ENCODE assay signal across 9 cellular contexts in the genomic region with DNA sequence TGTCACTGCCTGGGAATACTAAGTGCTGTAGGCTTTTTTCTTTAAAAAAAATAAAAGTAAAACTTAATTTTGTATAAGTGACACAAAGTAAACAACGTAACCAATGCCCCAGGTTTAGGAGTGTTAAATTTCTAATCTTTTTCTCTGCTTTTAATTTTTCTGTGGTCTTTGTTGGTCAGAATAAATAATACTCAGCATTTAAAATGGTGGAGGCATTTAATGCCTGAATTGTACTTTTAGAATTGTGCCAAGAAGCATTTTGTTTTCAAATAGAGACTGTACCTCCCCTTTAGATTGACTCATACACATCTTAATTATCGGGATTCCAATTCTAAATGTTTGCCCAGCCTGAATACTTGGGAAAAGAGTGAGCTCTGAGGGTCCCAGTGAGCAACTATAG. TPM values are rescaled to one million over a fixed set of nuclear protein-coding genes. Genes with fewer than 3 reads are reported as not detected.
DNase-seq lines count a peak whose midpoint lies in the region; TF ChIP-seq lines count a peak whose summit lies in the region.
"Had no signal": no experiment of that assay in that cellular context is flagged by ENCODE, and none has a peak within 500 bp of the region (broad histone marks: within the 10 kb centered on the region; RNA-seq: fewer than 3 reads in every experiment).

No MANE protein-coding gene starts in this region.

- no peaks in the 10 kb centered on the region for H3K9me3 ChIP-seq in ectodermal cell (ENCODE audit: control insufficient read depth, low read length)
- H3K9me3 ChIP-seq in neuron (ENCODE audit: low read length), result no peaks in the 10 kb centered on the region

- H3K36me3 ChIP-seq in ectodermal cell (ENCODE audit: control insufficient read depth, insufficient read depth, low read length) (no peaks in the 10 kb centered on the region), neuron (ENCODE audit: insufficient read depth, low read length) (no peaks in the 10 kb centered on the region)

- peaks cover 34% of the 10 kb centered on the region for H3K36me3 Mint-ChIP-seq in Calu3 (ENCODE audit: insufficient read depth, unreplicated experiment)

- no peak overlapping the region for H2AFZ ChIP-seq in neuron (ENCODE audit: low read depth, low read length)

- H3K4me1 ChIP-seq in ectodermal cell (ENCODE audit: control insufficient read depth, insufficient read depth, low read length), result no peaks in the 10 kb centered on the region
- H3K4me1 ChIP-seq in neuron (ENCODE audit: insufficient read depth, low read length), result peaks cover 10% of the 10 kb centered on the region

- no peak for DNase-seq in Calu3
- no peak for DNase-seq in NB4 (ENCODE audit: low read depth)
- DNase-seq in head of caudate nucleus, result no peak
- DNase-seq in HuH-7.5 (ENCODE audit: low spot score), result no peak
- no peak for DNase-seq in DMS53 treated with DMSO at 0.1 percent for 48 hours (lab: John Stamatoyannopoulos, UW; ENCODE audit: unreplicated experiment)
- DNase-seq in NCI-H226, result no peak
- DNase-seq: activated CD8-positive, alpha-beta memory T cell treated with anti-CD3 and anti-CD28 coated beads, Interleukin-2, amount 50 U/mL, for 4 hours had no signal

- intact Hi-C loops in Calu3 (cut with micrococcal nuclease; ENCODE audit: unreplicated experiment), result loop anchor here (5.0 kb wide), 2 partner anchors 230 to 340 kb away; no protein-coding TSS in a partner anchor
- intact Hi-C loops in head of caudate nucleus (cut with DNase I), result loop anchor here (10.0 kb wide), 1 partner anchor 192 kb away; no protein-coding TSS in a partner anchor

- BruUV-seq in Calu3 (replicated peaks; lab: Mats Ljungman, UMichigan), result no TSS peak

- H3K27me3 ChIP-seq in ectodermal cell (ENCODE audit: control insufficient read depth, insufficient read depth, low read length, poor library complexity, severe bottlenecking) (no peaks in the 10 kb centered on the region), neuron (ENCODE audit: insufficient read depth, low read length) (no peaks in the 10 kb centered on the region)

- TF ChIP-seq CTCF in Calu3 (IDR thresholded peaks at IDR 0.05; ENCODE audit: unreplicated experiment), result no peak
- no peak for TF ChIP-seq CTCF in NB4 (IDR thresholded peaks at IDR 0.05; ENCODE audit: low read depth, low read length)

- no peaks in the 10 kb centered on the region for H3K9me3 Mint-ChIP-seq in Calu3 (ENCODE audit: low read depth, unreplicated experiment)

- peaks cover 30% of the 10 kb centered on the region for H3K4me1 Mint-ChIP-seq in Calu3 (ENCODE audit: low read depth, unreplicated experiment)

- TF ChIP-seq POLR2A in NB4 (IDR thresholded peaks at IDR 0.05; ENCODE audit: extremely low read depth, insufficient read length), result no peak

- H3K27ac Mint-ChIP-seq in Calu3 (ENCODE audit: unreplicated experiment), result peak overlapping the region; percentile 50

- H3K27me3 Mint-ChIP-seq in Calu3 (ENCODE audit: unreplicated experiment), result no peaks in the 10 kb centered on the region

- 73 to 90% methylated on average over 1 to 2 of the region's 2 CpGs for WGBS in ectodermal cell, 2 experiments

- peak overlapping the region; percentile 100 for H3K4me3 Mint-ChIP-seq in Calu3 (ENCODE audit: low read depth, unreplicated experiment)

- CTCF ChIA-PET in Calu3 (lab: Charles Lee), result interaction anchor here (1.1 kb wide), 1 partner anchor 9 kb away, joined by 3 read pairs; no protein-coding TSS in a partner anchor

- H3K4me3 ChIP-seq in NB4 (ENCODE audit: low read depth, low read length) (peak overlapping the region; percentile 93), ectodermal cell (ENCODE audit: insufficient read depth, low read depth, low read length) (peak overlapping the region; percentile 93), neuron (ENCODE audit: low read length) (peak overlapping the region; percentile 88)

- no peak overlapping the region for H3K27ac ChIP-seq in ectodermal cell (ENCODE audit: insufficient read depth, low read depth, low read length, poor library complexity, severe bottlenecking)

RNA-seq across cellular contexts. Expression of a gene that starts 1.6 kb away (rescaled TPM):
- 43.3 and 46.6 TPM in 2 replicates for total RNA-seq in Calu3 (2022)
- polyA plus RNA-seq in ectodermal cell (2013, experiment 1 of 4), result 20.6 TPM
- 19.9 TPM for polyA plus RNA-seq in ectodermal cell (2013, experiment 2 of 4)
- 14.6 TPM for polyA plus RNA-seq in ectodermal cell (2013, experiment 3 of 4)
- polyA plus RNA-seq in ectodermal cell (2013, experiment 4 of 4), result 18.8 TPM
